In the genomic region with DNA sequence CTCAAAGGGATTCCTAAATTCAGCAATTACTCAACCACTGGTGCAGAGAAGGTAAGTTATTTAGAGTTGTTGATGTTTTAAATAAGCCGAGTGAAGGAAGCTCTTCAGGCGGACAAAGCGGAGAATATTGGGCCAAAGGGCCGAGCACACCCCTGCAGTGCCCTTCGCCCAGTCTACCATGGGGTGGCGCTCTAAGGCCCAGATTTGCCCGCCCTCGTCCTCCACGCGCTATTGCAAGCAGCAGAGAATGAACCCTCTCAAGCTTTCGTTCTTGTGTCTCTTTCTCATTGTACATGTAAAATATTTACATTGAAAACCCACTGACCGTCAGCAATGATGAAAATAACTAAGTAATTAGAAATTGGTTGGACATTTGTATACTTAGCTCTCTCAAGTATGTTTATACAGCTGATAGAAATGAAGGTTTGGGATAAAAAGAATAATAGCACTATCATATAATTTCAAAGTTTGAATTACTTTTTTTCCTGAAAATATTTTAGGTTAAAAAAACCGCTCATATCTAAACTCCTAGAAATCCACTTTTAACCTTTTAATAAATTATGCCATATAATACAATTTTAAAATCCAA, we compare ENCODE assay signal across 8 cellular contexts.
DNase-seq lines count a peak whose midpoint lies in the region; ATAC-seq, FAIRE-seq and TF ChIP-seq lines count a peak whose summit lies in the region.

No MANE protein-coding gene starts in this region.

- H4K20me1 ChIP-seq in DOHH2 (ENCODE audit: control insufficient read depth, insufficient read depth, low read depth, low read length), result no peaks in the 10 kb centered on the region

- peaks cover 4% of the 10 kb centered on the region; the same call in 1 of the 2 replicates for H3K27me3 ChIP-seq in DOHH2 (ENCODE audit: control insufficient read depth, low read length)

- DNase-seq in M059J (ENCODE audit: low read depth), result peak; percentile 40
- peak; percentile 19 for DNase-seq in astrocyte of the cerebellum (ENCODE audit: low read depth)
- DNase-seq in inferior parietal cortex (ENCODE audit: extremely low spot score), result peak; percentile 17
- peak; percentile 55 for DNase-seq in urothelium cell line (ENCODE audit: low spot score)
- DNase-seq in NCI-H2171 (lab: John Stamatoyannopoulos, UW), result no peak
- no peak for DNase-seq in activated CD4-positive, CD25-positive, alpha-beta regulatory T cell (lab: John Stamatoyannopoulos, UW)

- H3K4me3 ChIP-seq in DOHH2 (ENCODE audit: low read length), result no peak overlapping the region
- no peak overlapping the region for H3K4me3 ChIP-seq in astrocyte of the cerebellum (ENCODE audit: low read depth, low read length)

- TF ChIP-seq CTCF in DOHH2 (IDR thresholded peaks at IDR 0.05; ENCODE audit: low read depth, low read length, poor library complexity, severe bottlenecking) (peak; percentile 73), astrocyte of the cerebellum (IDR thresholded peaks at IDR 0.05; ENCODE audit: low read depth, low read length, missing control alignments) (peak; percentile 95)

- H3K27ac ChIP-seq in DOHH2 (ENCODE audit: low read depth, low read length), result no peak overlapping the region

- H3F3A ChIP-seq in DOHH2 (ENCODE audit: control insufficient read depth, insufficient read depth), result no peaks in the 10 kb centered on the region

- no peaks in the 10 kb centered on the region for H3K36me3 ChIP-seq in DOHH2 (ENCODE audit: control insufficient read depth, low read length)

- H3K9me2 ChIP-seq in DOHH2 (replicated peaks; ENCODE audit: control insufficient read depth, low read length), result no peaks in the 10 kb centered on the region

- H3K79me2 ChIP-seq in DOHH2 (ENCODE audit: control insufficient read depth, low read length), result no peaks in the 10 kb centered on the region

- ATAC-seq in GM21390 (IDR thresholded peaks at IDR 0.05; ENCODE audit: unreplicated experiment), result peak; percentile 86

- no peaks in the 10 kb centered on the region for H3K9me3 ChIP-seq in DOHH2 (ENCODE audit: control insufficient read depth, insufficient read depth, low read length)

- FAIRE-seq in urothelium cell line (lab: Jason Lieb, UNC), result no peak

- H3K4me1 ChIP-seq in DOHH2 (ENCODE audit: control insufficient read depth, low read length), result no peaks in the 10 kb centered on the region

- no peak overlapping the region for H3K4me2 ChIP-seq in DOHH2 (ENCODE audit: low read length)

- in situ Hi-C loops in astrocyte of the cerebellum (cut with HindIII; ENCODE audit: low sequenced_read_pairs), result loop anchor here (10.0 kb wide), 1 partner anchor 342 kb away; a partner anchor contains a TSS

Comparison
In these comparisons a context has a peak if more than half of its experiments do, and no peak if none do; other contexts are left out.
1. DNase-seq: peak in M059J (single experiment), astrocyte of the cerebellum (single experiment), inferior parietal cortex (single experiment) and urothelium cell line (single experiment); none in NCI-H2171 (single experiment) and activated CD4-positive, CD25-positive, alpha-beta regulatory T cell (0 of 4).